In genomic region chr14:97791072-97791471, GRCh38 we compare ENCODE assay signal across 7 cellular contexts.
"Had no signal": no experiment of that assay in that cellular context is flagged by ENCODE, and none has a peak within 500 bp of the region (broad histone marks: within the 10 kb centered on the region; RNA-seq: fewer than 3 reads in every experiment).

No MANE protein-coding gene starts in this region.

- ATAC-seq: HepG2, K562 had no signal

- H3K27ac Mint-ChIP-seq: IgD-negative memory B cell had no signal

- H3K4me1 Mint-ChIP-seq: IgD-negative memory B cell had no signal

- H3K36me3 Mint-ChIP-seq: IgD-negative memory B cell had no signal

- H3K27me3 Mint-ChIP-seq: IgD-negative memory B cell had no signal

- H3K27ac ChIP-seq: HL-60 had no signal

- DNase-seq: IMR-90, KBM-7, KG1 had no signal

- H3K4me3 ChIP-seq: K562 had no signal
